34 cellular contexts compared by ENCODE assay signal in the genomic region with DNA sequence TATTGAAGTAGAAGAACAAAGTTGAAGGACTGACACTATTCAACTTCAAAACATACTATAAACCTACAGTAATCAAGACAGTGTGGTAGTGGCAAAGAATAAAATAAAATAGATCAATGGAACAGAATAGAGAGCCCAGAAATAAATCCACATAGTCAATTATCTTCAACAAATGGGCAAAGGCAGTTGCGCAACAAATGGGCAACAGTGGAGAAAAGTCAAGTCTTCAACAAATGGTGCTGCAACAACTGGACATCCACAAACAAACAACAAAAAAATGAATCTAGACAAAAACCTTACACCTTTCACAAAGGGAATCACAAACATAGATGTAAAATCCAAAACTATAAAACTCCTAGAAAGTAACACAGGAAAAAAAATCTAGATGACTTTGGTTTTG. TPM values are rescaled to one million over a fixed set of nuclear protein-coding genes. Genes with fewer than 3 reads are reported as not detected.
"Had no signal": no experiment of that assay in that cellular context is flagged by ENCODE, and none has a peak within 500 bp of the region (broad histone marks: within the 10 kb centered on the region; RNA-seq: fewer than 3 reads in every experiment).

No MANE protein-coding gene starts in this region.

- H3K4me1 Mint-ChIP-seq: naive thymus-derived CD4-positive, alpha-beta T cell; nephron progenitor cell; stimulated activated effector memory CD8-positive, alpha-beta T cell treated with anti-CD3 and anti-CD28 coated beads, Interleukin-12 subunit alpha, Interleukin-12 subunit beta, amount 100 ng/mL, for 72 hours had no signal

- DNase-seq: dermis blood vessel endothelial cell; effector memory CD4-positive, alpha-beta T cell; foreskin keratinocyte; heart left ventricle; hippocampal formation; left cardiac atrium; left lung; mesendoderm; midbrain; naive thymus-derived CD4-positive, alpha-beta T cell; nephron progenitor cell; nucleus accumbens; sigmoid colon; stimulated activated CD4-positive, alpha-beta T cell treated with anti-CD3 and anti-CD28 coated beads, Interleukin-2, amount 100 ng/mL, for 24 hours; stimulated activated CD4-positive, alpha-beta T cell treated with anti-CD3 and anti-CD28 coated beads, Interleukin-4, amount 100 ng/mL, for 24 hours; stimulated activated naive CD4-positive, alpha-beta T cell treated with Interleukin-2 at 50 U/mL for 16 hours; stomach; thyroid gland; trophoblast cell had no signal

- H3K4me3 ChIP-seq: esophagus muscularis mucosa, gastroesophageal sphincter, heart left ventricle, left lung, prostate gland, right atrium auricular region, sigmoid colon, stomach, thyroid gland, vagina had no signal

- H3K27ac Mint-ChIP-seq: naive thymus-derived CD4-positive, alpha-beta T cell; nephron progenitor cell; stimulated activated effector memory CD8-positive, alpha-beta T cell treated with anti-CD3 and anti-CD28 coated beads, Interleukin-12 subunit alpha, Interleukin-12 subunit beta, amount 100 ng/mL, for 72 hours had no signal

- H3K9me3 ChIP-seq: prostate gland, thyroid gland, vagina had no signal

- ATAC-seq: foreskin keratinocyte; gastroesophageal sphincter; heart left ventricle; left cardiac atrium; left lung; naive thymus-derived CD4-positive, alpha-beta T cell; stimulated activated effector memory CD8-positive, alpha-beta T cell treated with anti-CD3 and anti-CD28 coated beads, Interleukin-12 subunit alpha, Interleukin-12 subunit beta, amount 100 ng/mL, for 72 hours had no signal

- H3K27me3 ChIP-seq: esophagus muscularis mucosa, foreskin keratinocyte, gastroesophageal sphincter, heart left ventricle, left lung, right atrium auricular region, sigmoid colon, stomach, thyroid gland, vagina had no signal

- H3K36me3 ChIP-seq: prostate gland, right atrium auricular region, thyroid gland had no signal

- H3K4me1 ChIP-seq: esophagus muscularis mucosa, foreskin keratinocyte, gastroesophageal sphincter, heart left ventricle, left lung, prostate gland, right atrium auricular region, sigmoid colon, stomach, thyroid gland, vagina had no signal

- H3K4me3 Mint-ChIP-seq: naive thymus-derived CD4-positive, alpha-beta T cell; nephron progenitor cell; stimulated activated effector memory CD8-positive, alpha-beta T cell treated with anti-CD3 and anti-CD28 coated beads, Interleukin-12 subunit alpha, Interleukin-12 subunit beta, amount 100 ng/mL, for 72 hours had no signal

- H3K27me3 Mint-ChIP-seq: naive thymus-derived CD4-positive, alpha-beta T cell had no signal

- H3K27ac ChIP-seq: esophagus muscularis mucosa, foreskin keratinocyte, gastroesophageal sphincter, heart left ventricle, left lung, prostate gland, right atrium auricular region, sigmoid colon, stomach, thyroid gland, vagina had no signal

- FAIRE-seq: endothelial cell of umbilical vein, islet of Langerhans had no signal

RNA-seq across cellular contexts. Expression of a gene that starts 38.4 kb away (rescaled TPM):
- total RNA-seq: dermis blood vessel endothelial cell; epithelial cell of proximal tubule; esophagus muscularis mucosa; fibroblast of lung; foreskin keratinocyte; gastroesophageal sphincter; left cardiac atrium; lower leg skin; mucosa of gallbladder; naive thymus-derived CD4-positive, alpha-beta T cell; osteocyte; right atrium auricular region; sigmoid colon; skeletal muscle tissue; stomach; subcutaneous adipose tissue; thyroid gland; vagina had no signal
- polyA plus RNA-seq: naive thymus-derived CD4-positive, alpha-beta T cell had no signal
